ENCODE assay signal across 10 cellular contexts in the genomic region with DNA sequence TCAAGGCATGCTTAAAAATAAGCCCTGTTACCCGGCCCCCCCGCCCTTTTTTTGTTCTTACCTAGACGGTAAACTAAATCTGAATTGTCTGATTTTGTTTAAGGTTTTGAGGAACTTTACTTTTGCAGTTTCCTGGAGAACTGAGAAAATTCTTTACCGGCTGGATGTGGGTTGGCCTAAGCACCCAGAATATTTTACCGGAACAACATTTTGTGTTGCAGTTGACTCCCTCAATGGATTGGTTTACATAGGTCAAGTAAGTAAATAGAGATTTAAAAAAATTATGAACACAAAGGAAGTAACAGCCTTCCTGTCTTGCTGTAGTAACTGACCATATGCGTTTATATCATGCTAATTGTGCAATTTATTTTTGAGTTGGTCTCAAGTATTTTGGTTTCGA. TPM values are rescaled to one million over a fixed set of nuclear protein-coding genes. Genes with fewer than 3 reads are reported as not detected.
DNase-seq lines count a peak whose midpoint lies in the region; ATAC-seq, FAIRE-seq and TF ChIP-seq lines count a peak whose summit lies in the region.
"Had no signal": no experiment of that assay in that cellular context is flagged by ENCODE, and none has a peak within 500 bp of the region (broad histone marks: within the 10 kb centered on the region; RNA-seq: fewer than 3 reads in every experiment).

No MANE protein-coding gene starts in this region.

- no peak for FAIRE-seq in endothelial cell of umbilical vein (lab: Jason Lieb, UNC)

- no peaks in the 10 kb centered on the region for H3K9me1 ChIP-seq in endothelial cell of umbilical vein (replicated peaks; ENCODE audit: control insufficient read depth, extremely low read depth, insufficient read depth, low read length)

- BruUV-seq in PC-3 (replicated peaks; lab: Mats Ljungman, UMichigan) (no TSS peak), endothelial cell of umbilical vein (replicated peaks; lab: Mats Ljungman, UMichigan) (no TSS peak)

- H3K27ac ChIP-seq in PC-3 (ENCODE audit: low read length): no peak overlapping the region
- H3K27ac ChIP-seq in endothelial cell of umbilical vein (ENCODE audit: insufficient read depth, low read depth, low read length): no peak overlapping the region
- peak overlapping the region; percentile 85 for H3K27ac ChIP-seq in psoas muscle

- H3K9me2 ChIP-seq in PC-3 (replicated peaks; ENCODE audit: low read length): no peaks in the 10 kb centered on the region

- peaks cover 19% of the 10 kb centered on the region for H3K4me1 ChIP-seq in PC-3 (ENCODE audit: insufficient read depth, low read length)
- peaks cover 24% of the 10 kb centered on the region for H3K4me1 ChIP-seq in endothelial cell of umbilical vein (ENCODE audit: control insufficient read depth, extremely low read depth, insufficient read depth, low read length)
- peaks cover 31% of the 10 kb centered on the region for H3K4me1 ChIP-seq in psoas muscle

- peak; percentile 26; the same call in 1 of the 2 replicates for ATAC-seq in PC-3
- no peak for ATAC-seq in psoas muscle
- no peak for ATAC-seq in HG03045 (IDR thresholded peaks at IDR 0.05; ENCODE audit: unreplicated experiment)

- H3K36me3 ChIP-seq in PC-3 (ENCODE audit: low read depth, low read length): no peaks in the 10 kb centered on the region; the same call in 1 of the 2 replicates
- H3K36me3 ChIP-seq in endothelial cell of umbilical vein (ENCODE audit: control insufficient read depth in 2 of 2, extremely low read depth in 1 of 2, insufficient read depth in 2 of 2, low read length in 2 of 2): no peaks in the 10 kb centered on the region
- peaks cover 0 to 20% of the 10 kb centered on the region in 2 donors for H3K36me3 ChIP-seq in psoas muscle (ENCODE audit: insufficient read depth in 1 of 2, low read depth in 1 of 2)

- H3K27me3 ChIP-seq in PC-3 (ENCODE audit: low read length) (no peaks in the 10 kb centered on the region), endothelial cell of umbilical vein (ENCODE audit: control insufficient read depth in 2 of 2, insufficient read depth in 2 of 2, low read length in 2 of 2) (no peaks in the 10 kb centered on the region), psoas muscle (ENCODE audit: insufficient read depth in 3 of 3, low read length in 2 of 3) (no peaks in the 10 kb centered on the region)

- H3K4me3 ChIP-seq in GM12865 (ENCODE audit: low read depth, low read length) (peak overlapping the region; percentile 84), PC-3 (ENCODE audit: low read length) (peak overlapping the region; percentile 98), endothelial cell of umbilical vein (replicated peaks in 1 of 3; ENCODE audit: insufficient read depth in 1 of 3, low read depth in 1 of 3, low read length in 3 of 3) (peak overlapping the region in 2 of 3 experiments; percentile 75 to 94), psoas muscle (peak overlapping the region; percentile 95)

- no peaks in the 10 kb centered on the region for H3F3A ChIP-seq in PC-3 (ENCODE audit: low read length, unreplicated experiment)

- TF ChIP-seq CTCF in GM12865 (IDR thresholded peaks at IDR 0.05; ENCODE audit: insufficient read depth, low read depth, low read length, missing control alignments) (no peak), PC-3 (conservative IDR thresholded peaks at IDR 0.05; ENCODE audit: low read depth, low read length) (no peak), endothelial cell of umbilical vein (IDR thresholded peaks at IDR 0.05; ENCODE audit: extremely low read depth in 1 of 2, insufficient read depth in 1 of 2, low read depth in 1 of 2, low read length in 2 of 2) (no peak), psoas muscle (IDR thresholded peaks at IDR 0.05) (no peak)

- H3K79me2 ChIP-seq in PC-3 (ENCODE audit: low read length): peaks cover 56% of the 10 kb centered on the region
- peaks cover 38% of the 10 kb centered on the region for H3K79me2 ChIP-seq in endothelial cell of umbilical vein (ENCODE audit: control insufficient read depth, insufficient read depth, low read length)

- intact Hi-C loops in PC-3 (cut with micrococcal nuclease) (no loop called here), endothelial cell of umbilical vein (cut with micrococcal nuclease) (loop anchor here (5.0 to 10.0 kb wide), 4 partner anchors 376 to 1736 kb away; a partner anchor contains a TSS), psoas muscle (cut with DNase I) (loop anchor here in 1 of 2 donors (10.0 kb wide), 1 partner anchor 226 kb away; no protein-coding TSS in a partner anchor)

- dilution Hi-C loops in endothelial cell of umbilical vein (cut with MboI; ENCODE audit: extremely low pct_ligation_motif_present, low sequenced_read_pairs): no loop called here

- H2AFZ ChIP-seq in PC-3 (ENCODE audit: low read length) (peak overlapping the region; percentile 100), endothelial cell of umbilical vein (ENCODE audit: low read depth, low read length) (peak overlapping the region; percentile 86)

- 21 to 24% (median 23%) methylated on average over 7 of the region's 7 CpGs for WGBS in psoas muscle, 3 donors

- POLR2A ChIA-PET in PC-3 (lab: Charles Lee; ENCODE audit: unreplicated experiment) (no interaction called here), endothelial cell of umbilical vein (lab: Charles Lee) (no interaction called here)

- H4K20me1 ChIP-seq in PC-3 (ENCODE audit: low read length) (peaks cover 19% of the 10 kb centered on the region), endothelial cell of umbilical vein (replicated peaks; ENCODE audit: control insufficient read depth, extremely low read depth, insufficient read depth, low read length) (no peaks in the 10 kb centered on the region)

- TF ChIP-seq POLR2A in endothelial cell of umbilical vein (IDR thresholded peaks at IDR 0.05; ENCODE audit: low read depth, low read length): no peak

- CTCF ChIA-PET in PC-3 (lab: Charles Lee): no interaction called here
- CTCF ChIA-PET in endothelial cell of umbilical vein (lab: Charles Lee): interaction anchor here (1.0 to 2.6 kb wide), 5 partner anchors 10 to 577 kb away, joined by 3 to 15 read pairs (median 7); no protein-coding TSS in a partner anchor

- H3K4me2 ChIP-seq in PC-3 (ENCODE audit: low read length): peak overlapping the region; percentile 100
- H3K4me2 ChIP-seq in endothelial cell of umbilical vein (ENCODE audit: insufficient read depth, low read length): peak overlapping the region; percentile 68

- peak overlapping the region; percentile 88 for H3K9ac ChIP-seq in PC-3 (ENCODE audit: low read length)
- H3K9ac ChIP-seq in endothelial cell of umbilical vein (replicated peaks; ENCODE audit: extremely low read depth, insufficient read depth, low read length): peak overlapping the region; percentile 81

- DNase-seq in GM12865 (ENCODE audit: low read depth) (peak; percentile 46), PC-3 (no peak), endothelial cell of umbilical vein (ENCODE audit: low read depth, low spot score) (no peak), psoas muscle (no peak), NCI-H187 (lab: John Stamatoyannopoulos, UW) (no peak), glomerular visceral epithelial cell (ENCODE audit: extremely low spot score) (no peak)
- no peak for DNase-seq in activated CD4-positive, CD25-positive, alpha-beta regulatory T cell treated with anti-CD3 and anti-CD28 coated beads, Interleukin-2, amount 50 U/mL, for 72 hours

- no peaks in the 10 kb centered on the region for H3K9me3 ChIP-seq in PC-3 (ENCODE audit: low read length)
- no peaks in the 10 kb centered on the region for H3K9me3 ChIP-seq in endothelial cell of umbilical vein (replicated peaks; ENCODE audit: control insufficient read depth, insufficient read depth, low read length)
- no peaks in the 10 kb centered on the region for H3K9me3 ChIP-seq in psoas muscle

TF ChIP-seq in endothelial cell of umbilical vein, 7 proteins besides CTCF, POLR2A, EP300 and RAD21 (continues in another document):
- TF ChIP-seq POLR2AphosphoS5 (IDR thresholded peaks at IDR 0.05; ENCODE audit: insufficient read depth, low read depth, low read length) (no peak), JUN (IDR thresholded peaks at IDR 0.05; ENCODE audit: borderline replicate concordance, insufficient read depth, insufficient read length, low read depth) (no peak)
- TF ChIP-seq, protein P1, sequence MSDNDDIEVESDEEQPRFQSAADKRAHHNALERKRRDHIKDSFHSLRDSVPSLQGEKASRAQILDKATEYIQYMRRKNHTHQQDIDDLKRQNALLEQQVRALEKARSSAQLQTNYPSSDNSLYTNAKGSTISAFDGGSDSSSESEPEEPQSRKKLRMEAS (IDR thresholded peaks at IDR 0.05; ENCODE audit: insufficient read depth, insufficient read length): no peak

RNA-seq across cellular contexts. Expression of a gene that starts 0.8 kb away (rescaled TPM):
- total RNA-seq in PC-3 (2014; rRNA removed) (3.3 and 10.6 TPM in 2 replicates), endothelial cell of umbilical vein (10.2 and 11.9 TPM in 2 replicates), psoas muscle (10 to 100 TPM in 1 of 4 donors, 1 to 10 TPM in 3; 7.2 to 10.1 (median 8.1) TPM)
- polyA plus RNA-seq in endothelial cell of umbilical vein (6.9 and 7.3 TPM in 2 replicates), psoas muscle (1 to 10 TPM; 3.4 to 9.3 (median 3.7) TPM)
- polyA plus RNA-seq in endothelial cell of umbilical vein (2011; cell fraction: cytosol; rRNA removed): 2.8 and 3.2 TPM in 2 replicates
- 26.3 and 29.9 TPM in 2 replicates for polyA plus RNA-seq in endothelial cell of umbilical vein (2011; cell fraction: nucleus; rRNA removed)
- 7.5 and 8.0 TPM in 2 replicates for polyA plus RNA-seq in endothelial cell of umbilical vein (2012)
- 17.5 and 18.1 TPM in 2 replicates for polyA minus RNA-seq in endothelial cell of umbilical vein
- 3.2 TPM for polyA minus RNA-seq in endothelial cell of umbilical vein (2011; cell fraction: cytosol; rRNA and poly(A)+ RNA removed)
- polyA minus RNA-seq in endothelial cell of umbilical vein (2011; cell fraction: nucleus; rRNA and poly(A)+ RNA removed): 14.2 and 18.9 TPM in 2 replicates

RNA-seq across cellular contexts. Expression of a gene that starts 1.1 kb away (rescaled TPM):
- total RNA-seq in PC-3 (2014; rRNA removed) (6.6 and 14.6 TPM in 2 replicates), endothelial cell of umbilical vein (40.4 and 44.1 TPM in 2 replicates), psoas muscle (10 to 100 TPM; 13.3 to 19.2 (median 15.1) TPM)
- polyA plus RNA-seq in endothelial cell of umbilical vein (34.2 and 38.3 TPM in 2 replicates), psoas muscle (1 to 10 TPM; 3.4 to 8.5 (median 5.4) TPM)
- 15.4 and 17.7 TPM in 2 replicates for polyA plus RNA-seq in endothelial cell of umbilical vein (2011; cell fraction: cytosol; rRNA removed)
- polyA plus RNA-seq in endothelial cell of umbilical vein (2011; cell fraction: nucleus; rRNA removed): 48.4 and 63.7 TPM in 2 replicates
- 24.3 and 26.6 TPM in 2 replicates for polyA plus RNA-seq in endothelial cell of umbilical vein (2012)
- 24.2 and 27.8 TPM in 2 replicates for polyA minus RNA-seq in endothelial cell of umbilical vein
- polyA minus RNA-seq in endothelial cell of umbilical vein (2011; cell fraction: cytosol; rRNA and poly(A)+ RNA removed): 10.2 TPM
- 43.2 and 60.0 TPM in 2 replicates for polyA minus RNA-seq in endothelial cell of umbilical vein (2011; cell fraction: nucleus; rRNA and poly(A)+ RNA removed)

RNA-seq across cellular contexts. Expression of a gene that starts 48.4 kb away (rescaled TPM):
- total RNA-seq in PC-3 (2014; rRNA removed) (not detected in 2 replicates), endothelial cell of umbilical vein (not detected in 2 replicates), psoas muscle (not detected)
- polyA plus RNA-seq in endothelial cell of umbilical vein (not detected in 2 replicates), psoas muscle (not detected)
- polyA plus RNA-seq in endothelial cell of umbilical vein (2011; cell fraction: cytosol; rRNA removed): not detected in 2 replicates
- polyA plus RNA-seq in endothelial cell of umbilical vein (2011; cell fraction: nucleus; rRNA removed): not detected in 2 replicates
- not detected in 2 replicates for polyA plus RNA-seq in endothelial cell of umbilical vein (2012)
- polyA minus RNA-seq in endothelial cell of umbilical vein: not detected in 2 replicates
- not detected for polyA minus RNA-seq in endothelial cell of umbilical vein (2011; cell fraction: cytosol; rRNA and poly(A)+ RNA removed)
- polyA minus RNA-seq in endothelial cell of umbilical vein (2011; cell fraction: nucleus; rRNA and poly(A)+ RNA removed): not detected in 2 replicates
- total RNA-seq: HT1080, myocyte had no signal
